In the genomic region with DNA sequence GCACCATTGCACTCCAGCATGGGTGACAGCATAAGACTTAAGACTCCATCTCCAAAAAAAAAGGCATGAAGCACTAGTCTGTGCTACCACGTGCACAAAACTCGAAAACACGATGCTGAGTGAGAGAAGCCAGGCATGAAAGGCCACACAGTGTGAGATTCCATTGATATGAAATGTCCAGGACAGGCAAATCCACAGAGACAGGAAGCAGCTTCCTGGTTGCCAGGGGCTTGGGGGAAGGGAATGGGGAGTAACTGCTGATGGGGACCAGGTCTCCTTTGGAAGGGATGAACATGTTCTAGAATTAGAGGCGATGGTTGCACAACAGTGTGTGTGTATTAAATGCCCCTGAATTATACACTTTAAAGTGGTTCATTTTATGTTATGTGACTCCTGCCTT, we compare ENCODE assay signal across 16 cellular contexts. TPM values are rescaled to one million over a fixed set of nuclear protein-coding genes. Genes with fewer than 3 reads are reported as not detected.
DNase-seq lines count a peak whose midpoint lies in the region; ATAC-seq and TF ChIP-seq lines count a peak whose summit lies in the region.
"Had no signal": no experiment of that assay in that cellular context is flagged by ENCODE, and none has a peak within 500 bp of the region (broad histone marks: within the 10 kb centered on the region; RNA-seq: fewer than 3 reads in every experiment).

No MANE protein-coding gene starts in this region.

- no peaks in the 10 kb centered on the region for H3K27me3 ChIP-seq in CD8-positive, alpha-beta memory T cell (ENCODE audit: insufficient read depth, low read length, poor library complexity, severe bottlenecking)
- no peaks in the 10 kb centered on the region for H3K27me3 ChIP-seq in ascending aorta
- no peaks in the 10 kb centered on the region for H3K27me3 ChIP-seq in sigmoid colon
- H3K27me3 ChIP-seq in Karpas-422 (ENCODE audit: low read length): no peaks in the 10 kb centered on the region
- H3K27me3 ChIP-seq: BLaER1 treated with 17β-estradiol and CSF1 and Interleukin-3, amounts not matched to agents 10 nM and 100 nM; foreskin keratinocyte; testis had no signal

- H4K20me1 ChIP-seq in Karpas-422 (ENCODE audit: insufficient read depth, low read depth, low read length): no peaks in the 10 kb centered on the region
- H4K20me1 ChIP-seq: BLaER1 treated with 17β-estradiol and CSF1 and Interleukin-3, amounts not matched to agents 10 nM and 100 nM had no signal

- H3K9me3 Mint-ChIP-seq in CD8-positive, alpha-beta memory T cell: no peaks in the 10 kb centered on the region
- no peaks in the 10 kb centered on the region for H3K9me3 Mint-ChIP-seq in IgD-negative memory B cell
- H3K9me3 Mint-ChIP-seq: H9 had no signal

- H3K9me3 ChIP-seq in CD8-positive, alpha-beta memory T cell (ENCODE audit: low read length): no peaks in the 10 kb centered on the region
- H3K9me3 ChIP-seq in ascending aorta (no peaks in the 10 kb centered on the region), sigmoid colon (no peaks in the 10 kb centered on the region), Karpas-422 (ENCODE audit: low read length) (no peaks in the 10 kb centered on the region)
- H3K9me3 ChIP-seq: BLaER1 treated with 17β-estradiol and CSF1 and Interleukin-3, amounts not matched to agents 10 nM and 100 nM; testis had no signal

- no peak for DNase-seq in CD8-positive, alpha-beta memory T cell
- DNase-seq in ascending aorta (ENCODE audit: low spot score in 2 of 2) (no peak), sigmoid colon (no peak), Karpas-422 (no peak), NCI-H1694 treated with DMSO at 0.1 percent for 48 hours (lab: John Stamatoyannopoulos, UW) (no peak)
- DNase-seq: DMS53; foreskin keratinocyte; H9; NCI-H1436; stimulated activated CD4-positive, alpha-beta T cell treated with anti-CD3 and anti-CD28 coated beads, Interleukin-4, amount 100 ng/mL, for 24 hours; testis had no signal

- H3K4me3 Mint-ChIP-seq in CD8-positive, alpha-beta memory T cell: no peak overlapping the region
- H3K4me3 Mint-ChIP-seq in IgD-negative memory B cell: peak overlapping the region in 1 of 4 donors; percentile 31

- peak overlapping the region in 5 of 8 donors; percentile 21 to 87 (median 71) for H3K27ac Mint-ChIP-seq in CD8-positive, alpha-beta memory T cell
- H3K27ac Mint-ChIP-seq in IgD-negative memory B cell: peak overlapping the region in 2 of 3 donors; percentile 65 to 78
- H3K27ac Mint-ChIP-seq: H9 had no signal

- H3K36me3 ChIP-seq in CD8-positive, alpha-beta memory T cell (ENCODE audit: insufficient read depth, low read length): no peaks in the 10 kb centered on the region
- H3K36me3 ChIP-seq in ascending aorta (no peaks in the 10 kb centered on the region), sigmoid colon (no peaks in the 10 kb centered on the region), Karpas-422 (ENCODE audit: insufficient read depth, low read length) (no peaks in the 10 kb centered on the region)
- H3K36me3 ChIP-seq: BLaER1 treated with 17β-estradiol and CSF1 and Interleukin-3, amounts not matched to agents 10 nM and 100 nM had no signal

- POLR2A ChIA-PET in CD8-positive, alpha-beta memory T cell (lab: Charles Lee): interaction anchor here (0.6 to 1.5 kb wide), 3 partner anchors 8 to 208 kb away, joined by 5 to 7 read pairs (median 6); partner anchors contain the start of gene JUND

- no peak overlapping the region for H2AFZ ChIP-seq in Karpas-422 (ENCODE audit: low read length)

- peaks cover 39% of the 10 kb centered on the region for H3K4me1 ChIP-seq in CD8-positive, alpha-beta memory T cell (ENCODE audit: insufficient read depth, low read length)
- H3K4me1 ChIP-seq in ascending aorta (peaks cover 11 to 33% of the 10 kb centered on the region in 2 donors), sigmoid colon (peaks cover 0 to 31% (median 28%) of the 10 kb centered on the region in 4 donors), Karpas-422 (ENCODE audit: low read length) (peaks cover 12% of the 10 kb centered on the region)
- H3K4me1 ChIP-seq: foreskin keratinocyte had no signal

- CTCF ChIA-PET in CD8-positive, alpha-beta memory T cell (lab: Charles Lee): interaction anchor here (1.1 kb wide), 1 partner anchor 18 kb away, joined by 4 read pairs; no protein-coding TSS in a partner anchor

- H3K4me1 Mint-ChIP-seq in CD8-positive, alpha-beta memory T cell: peaks cover 21 to 35% (median 31%) of the 10 kb centered on the region in 3 donors
- peaks cover 5 to 11% (median 11%) of the 10 kb centered on the region in 3 donors for H3K4me1 Mint-ChIP-seq in IgD-negative memory B cell

- no peak overlapping the region for H3K4me3 ChIP-seq in CD8-positive, alpha-beta memory T cell (ENCODE audit: low read length)
- H3K4me3 ChIP-seq in ascending aorta (no peak overlapping the region), sigmoid colon (no peak overlapping the region), Karpas-422 (ENCODE audit: low read length) (no peak overlapping the region)
- H3K4me3 ChIP-seq: BLaER1 treated with 17β-estradiol and CSF1 and Interleukin-3, amounts not matched to agents 10 nM and 100 nM; testis had no signal

- H3K36me3 Mint-ChIP-seq in CD8-positive, alpha-beta memory T cell: no peaks in the 10 kb centered on the region
- H3K36me3 Mint-ChIP-seq in IgD-negative memory B cell: no peaks in the 10 kb centered on the region

- H3K9me2 ChIP-seq in Karpas-422 (replicated peaks; ENCODE audit: insufficient read depth, low read length): no peaks in the 10 kb centered on the region

- 78 to 80% methylated on average over 4 of the region's 4 CpGs for WGBS in sigmoid colon, 2 donors

- H3K4me2 ChIP-seq in Karpas-422 (ENCODE audit: low read depth, low read length, poor library complexity, severe bottlenecking): no peak overlapping the region

- no peak overlapping the region for H3K27ac ChIP-seq in CD8-positive, alpha-beta memory T cell (ENCODE audit: low read depth, low read length)
- H3K27ac ChIP-seq in ascending aorta: peak overlapping the region; percentile 19 to 33
- peak overlapping the region in 3 of 4 donors; percentile 17 to 51 (median 30) for H3K27ac ChIP-seq in sigmoid colon
- H3K27ac ChIP-seq in Karpas-422 (ENCODE audit: low read length): no peak overlapping the region
- H3K27ac ChIP-seq: BLaER1 treated with 17β-estradiol and CSF1 and Interleukin-3, amounts not matched to agents 10 nM and 100 nM; foreskin keratinocyte; testis; VCaP had no signal

- no peaks in the 10 kb centered on the region for H3K79me2 ChIP-seq in Karpas-422 (ENCODE audit: low read length)

- TF ChIP-seq EP300 in sigmoid colon (IDR thresholded peaks at IDR 0.05): no peak

- peaks cover 0 to 1% of the 10 kb centered on the region in 2 donors for H3K27me3 Mint-ChIP-seq in CD8-positive, alpha-beta memory T cell
- H3K27me3 Mint-ChIP-seq in IgD-negative memory B cell: no peaks in the 10 kb centered on the region

- TF ChIP-seq POLR2A in sigmoid colon (IDR thresholded peaks at IDR 0.05): no peak

- no peak overlapping the region for H3K9ac ChIP-seq in Karpas-422 (ENCODE audit: low read length)
- H3K9ac ChIP-seq: BLaER1 treated with 17β-estradiol and CSF1 and Interleukin-3, amounts not matched to agents 10 nM and 100 nM had no signal

- TF ChIP-seq CTCF in ascending aorta (IDR thresholded peaks at IDR 0.05): no peak
- TF ChIP-seq CTCF in sigmoid colon (IDR thresholded peaks at IDR 0.05): no peak

- intact Hi-C loops in ascending aorta (cut with DNase I): no loop called here
- intact Hi-C loops in sigmoid colon (cut with DNase I): no loop called here

- ATAC-seq in GM18517 (IDR thresholded peaks at IDR 0.05; ENCODE audit: unreplicated experiment): no peak
- ATAC-seq: foreskin keratinocyte, Panc1 had no signal

RNA-seq across cellular contexts. Expression of gene JUND, which starts 15.9 kb away (rescaled TPM):
- total RNA-seq in CD8-positive, alpha-beta memory T cell: 100 to 1,000 TPM; 300 to 327 TPM
- polyA plus RNA-seq in CD8-positive, alpha-beta memory T cell: 174 TPM
- polyA plus RNA-seq in IgD-negative memory B cell (164 TPM), sigmoid colon (100 to 1,000 TPM; 179 to 221 (median 180) TPM)
- total RNA-seq in ascending aorta (3,570 TPM), sigmoid colon (100 to 1,000 TPM; 163 to 369 (median 230) TPM)
- 69.5 and 274 TPM in 2 replicates for total RNA-seq in Karpas-422 (2014; rRNA removed; shearing (Covaris generic); ENCODE audit: low replicate concordance)

RNA-seq across cellular contexts. Expression of gene IQCN, which starts 23.1 kb away (rescaled TPM):
- total RNA-seq in CD8-positive, alpha-beta memory T cell: 1 to 10 TPM; 1.3 TPM
- 0.31 TPM for polyA plus RNA-seq in CD8-positive, alpha-beta memory T cell
- polyA plus RNA-seq in IgD-negative memory B cell (1.4 TPM), sigmoid colon (1 to 10 TPM; 1.2 to 4.4 (median 3.4) TPM)
- total RNA-seq in ascending aorta (51.2 TPM), sigmoid colon (1 to 10 TPM; 1.4 to 5.8 (median 2.9) TPM)
- 0.37 and 0.87 TPM in 2 replicates for total RNA-seq in Karpas-422 (2014; rRNA removed; shearing (Covaris generic); ENCODE audit: low replicate concordance)
- polyA plus RNA-seq: foreskin keratinocyte had no signal

RNA-seq across cellular contexts. Expression of gene LSM4, which starts 25.6 kb away (rescaled TPM):
- total RNA-seq in CD8-positive, alpha-beta memory T cell: 100 to 1,000 TPM; 351 to 373 TPM
- 154 TPM for polyA plus RNA-seq in CD8-positive, alpha-beta memory T cell
- 137 TPM for polyA plus RNA-seq in IgD-negative memory B cell
- 62.5 TPM for total RNA-seq in ascending aorta
- 100 to 1,000 TPM in 3 of 4 donors, 10 to 100 TPM in 1; 89.1 to 144 (median 119) TPM for total RNA-seq in sigmoid colon
- polyA plus RNA-seq in sigmoid colon: 100 to 1,000 TPM; 214 to 285 (median 256) TPM
- 198 and 359 TPM in 2 replicates for total RNA-seq in Karpas-422 (2014; rRNA removed; shearing (Covaris generic); ENCODE audit: low replicate concordance)

RNA-seq across cellular contexts. Expression of gene PGPEP1, which starts 43.1 kb away (rescaled TPM):
- total RNA-seq in CD8-positive, alpha-beta memory T cell: 10 to 100 TPM; 27.3 to 27.7 TPM
- polyA plus RNA-seq in CD8-positive, alpha-beta memory T cell: 12.2 TPM
- 8.4 TPM for polyA plus RNA-seq in IgD-negative memory B cell
- 14.8 TPM for total RNA-seq in ascending aorta
- 10 to 100 TPM; 15.0 to 26.0 (median 16.6) TPM for total RNA-seq in sigmoid colon
- polyA plus RNA-seq in sigmoid colon: 10 to 100 TPM; 14.4 to 36.9 (median 31.7) TPM
- total RNA-seq in Karpas-422 (2014; rRNA removed; shearing (Covaris generic); ENCODE audit: low replicate concordance): 10.7 and 13.6 TPM in 2 replicates

Comparison
In these comparisons a context has a peak if more than half of its experiments do, and no peak if none do; other contexts are left out.
1. H3K27ac ChIP-seq: peak in ascending aorta (2 of 2) and sigmoid colon (3 of 4); none in CD8-positive, alpha-beta memory T cell (single experiment) and Karpas-422 (single experiment).